1 cellular context compared by ENCODE assay signal in the genomic region with DNA sequence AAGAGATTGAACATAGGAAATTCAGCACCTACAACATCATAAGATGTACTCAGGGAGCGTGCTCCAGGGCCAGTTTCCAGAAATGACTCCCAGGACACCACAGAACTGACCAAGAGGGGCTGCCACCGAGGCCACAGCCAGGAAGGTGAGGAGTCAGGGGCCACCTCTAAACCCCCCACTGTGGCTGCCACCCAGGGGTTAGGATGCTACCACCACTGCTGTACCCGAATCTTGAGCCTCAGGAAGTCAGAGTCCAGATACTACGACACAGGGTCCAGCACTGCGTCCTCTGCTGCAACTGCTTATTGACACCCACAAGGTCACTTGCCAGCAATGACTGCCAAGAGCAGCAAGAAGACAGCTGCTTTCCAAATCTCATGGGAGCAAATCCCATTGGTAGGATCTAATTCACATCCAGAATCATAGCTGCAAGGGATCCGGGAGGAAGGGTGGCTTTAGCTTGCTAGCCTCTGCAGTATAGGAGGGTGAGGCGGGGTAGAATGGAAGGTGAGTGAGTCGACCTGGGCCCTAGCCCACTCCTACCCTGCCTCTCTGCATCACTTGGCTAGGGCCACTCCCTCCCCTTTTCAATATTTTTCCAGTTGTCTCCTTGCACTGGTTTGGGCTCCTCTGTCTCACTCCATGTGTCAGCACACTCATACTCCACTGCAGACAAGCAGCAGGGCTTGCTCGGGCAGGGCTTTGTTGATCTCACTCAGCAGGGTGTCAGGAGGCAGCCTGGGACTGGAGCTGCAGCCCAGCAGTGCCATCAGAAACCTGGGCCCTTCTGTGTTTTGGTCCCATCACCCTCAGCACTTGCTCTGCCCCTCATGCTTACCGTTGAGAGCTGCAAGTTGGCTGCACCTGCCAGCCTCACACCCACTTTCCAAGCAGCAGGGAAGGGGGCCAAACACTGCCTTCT.
TF ChIP-seq lines count a peak whose summit lies in the region.

No MANE protein-coding gene starts in this region.

TF ChIP-seq in H1, 55 proteins besides CTCF, POLR2A, EP300 and RAD21:
- no peak for TF ChIP-seq CEBPB (IDR thresholded peaks at IDR 0.05; ENCODE audit: low read depth, low read length)
- no peak for TF ChIP-seq CREB1 (IDR thresholded peaks at IDR 0.05)
- TF ChIP-seq EZH2 (IDR thresholded peaks at IDR 0.05; ENCODE audit: low read depth, low read length, severe bottlenecking) = no peak
- no peak for TF ChIP-seq EGR1 (IDR thresholded peaks at IDR 0.05; ENCODE audit: borderline replicate concordance, low read depth, low read length)
- no peak for TF ChIP-seq CHD7 (IDR thresholded peaks at IDR 0.05; ENCODE audit: insufficient replicate concordance, low read length)
- no peak for TF ChIP-seq SIRT6 (IDR thresholded peaks at IDR 0.05; ENCODE audit: low read length)
- no peak for TF ChIP-seq GABPA (IDR thresholded peaks at IDR 0.05; ENCODE audit: borderline replicate concordance, insufficient read depth, low read length)
- no peak for TF ChIP-seq SIN3A (conservative IDR thresholded peaks at IDR 0.05 in 1 of 2, IDR thresholded peaks at IDR 0.05 in 1 of 2; ENCODE audit: low read depth in 1 of 2, low read length in 2 of 2)
- TF ChIP-seq HDAC2 (IDR thresholded peaks at IDR 0.05; ENCODE audit: borderline replicate concordance in 1 of 2, low read depth in 2 of 2, low read length in 2 of 2) = no peak
- no peak for TF ChIP-seq SUZ12 (IDR thresholded peaks at IDR 0.05; ENCODE audit: low read length)
- TF ChIP-seq MAX (IDR thresholded peaks at IDR 0.05) = no peak
- no peak for TF ChIP-seq GTF2F1 (IDR thresholded peaks at IDR 0.05; ENCODE audit: borderline replicate concordance, low read depth, low read length)
- TF ChIP-seq ZNF274 (IDR thresholded peaks at IDR 0.05; ENCODE audit: borderline replicate concordance, extremely low read depth, low read length) = no peak
- TF ChIP-seq MAFK (IDR thresholded peaks at IDR 0.05; ENCODE audit: low read depth, low read length) = no peak
- TF ChIP-seq SP4 (IDR thresholded peaks at IDR 0.05; ENCODE audit: low read length) = no peak
- no peak for TF ChIP-seq CHD1 (IDR thresholded peaks at IDR 0.05; ENCODE audit: low read depth, low read length)
- no peak for TF ChIP-seq TCF12 (IDR thresholded peaks at IDR 0.05; ENCODE audit: low read depth, low read length)
- TF ChIP-seq CBX8 (IDR thresholded peaks at IDR 0.05; ENCODE audit: borderline replicate concordance, low read depth, low read length) = no peak
- no peak for TF ChIP-seq POU5F1 (IDR thresholded peaks at IDR 0.05; ENCODE audit: low read depth, low read length)
- no peak for TF ChIP-seq HDAC6 (IDR thresholded peaks at IDR 0.05; ENCODE audit: low read depth, low read length)
